Comparison of ENCODE assay signal across 8 cellular contexts in the genomic region with DNA sequence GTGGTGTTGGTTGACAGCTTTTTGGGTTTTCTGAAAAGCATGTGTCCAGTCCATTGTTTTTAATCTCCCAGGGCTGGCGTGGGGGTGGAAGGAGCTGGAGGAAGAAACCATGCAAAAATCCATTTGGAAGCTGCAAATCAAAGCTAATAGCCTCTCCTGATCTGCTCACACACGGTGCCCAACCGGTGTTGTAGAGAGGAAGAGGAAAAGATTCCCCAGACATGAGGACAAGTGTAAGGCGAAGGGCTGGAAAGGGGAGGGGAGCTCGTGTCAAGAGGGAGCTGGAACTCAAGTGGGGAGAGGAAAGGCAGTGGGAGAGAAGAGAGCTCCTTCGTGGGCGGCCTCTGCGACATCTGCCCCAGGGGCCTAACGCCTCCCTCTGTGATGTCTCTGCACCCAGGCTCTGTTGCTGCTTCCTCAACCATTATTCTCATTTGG.
DNase-seq lines count a peak whose midpoint lies in the region; ATAC-seq and TF ChIP-seq lines count a peak whose summit lies in the region.

No MANE protein-coding gene starts in this region.

- no TSS peak for BruUV-seq in HCT116 (replicated peaks; lab: Mats Ljungman, UMichigan)

- no peak for TF ChIP-seq RAD21 in HCT116 (IDR thresholded peaks at IDR 0.05; ENCODE audit: low read depth)

- no peaks in the 10 kb centered on the region for H3K36me3 ChIP-seq in HCT116 (ENCODE audit: control insufficient read depth in 1 of 2, insufficient read depth in 2 of 2, low read length in 2 of 2)

- H3K9me2 ChIP-seq in HCT116 (ENCODE audit: insufficient read depth) = no peaks in the 10 kb centered on the region

- H3K36me3 Mint-ChIP-seq in T-helper 17 cell (ENCODE audit: low read depth) (no peaks in the 10 kb centered on the region), glutamatergic neuron (ENCODE audit: unreplicated experiment) (no peaks in the 10 kb centered on the region)

- H3K27ac Mint-ChIP-seq in T-helper 17 cell (peak overlapping the region; percentile 99), glutamatergic neuron (ENCODE audit: unreplicated experiment) (peak overlapping the region; percentile 99)

- no peaks in the 10 kb centered on the region for H3K79me2 ChIP-seq in HCT116 (ENCODE audit: insufficient read depth, low read length)

- peaks cover 20% of the 10 kb centered on the region for H3K9me3 Mint-ChIP-seq in glutamatergic neuron (ENCODE audit: unreplicated experiment)

- peak overlapping the region; percentile 85 for H3K4me2 ChIP-seq in HCT116 (ENCODE audit: low read length)

- H3K27ac ChIP-seq in HCT116 (ENCODE audit: low read depth, low read length) (peak overlapping the region; percentile 66; the same call in 1 of the 2 replicates), skin epidermis (peak overlapping the region; percentile 50 to 99 (median 97))

- H3K4me3 ChIP-seq in HCT116 (replicated peaks in 1 of 2; ENCODE audit: low read depth in 1 of 2, low read length in 2 of 2) (no peak overlapping the region), skin epidermis (no peak overlapping the region)

- peak overlapping the region; percentile 36 for H3K4me3 Mint-ChIP-seq in T-helper 17 cell
- H3K4me3 Mint-ChIP-seq in glutamatergic neuron (ENCODE audit: unreplicated experiment) = peak overlapping the region; percentile 75

- CTCF ChIA-PET in HCT116 (lab: Charles Lee) = no interaction called here

- no peak for TF ChIP-seq POLR2A in HCT116 (IDR thresholded peaks at IDR 0.05; ENCODE audit: borderline replicate concordance, extremely low read depth, insufficient read depth, insufficient read length)

- no peaks in the 10 kb centered on the region for H3K27me3 Mint-ChIP-seq in T-helper 17 cell
- H3K27me3 Mint-ChIP-seq in glutamatergic neuron (ENCODE audit: unreplicated experiment) = peaks cover 15% of the 10 kb centered on the region

- H4K20me1 ChIP-seq in HCT116 (ENCODE audit: insufficient read depth) = no peaks in the 10 kb centered on the region

- H3K4me1 ChIP-seq in HCT116 (ENCODE audit: control insufficient read depth in 1 of 2, insufficient read depth in 2 of 2, low read length in 2 of 2) = peaks cover 40 to 59% of the 10 kb centered on the region in 2 experiments

- no peaks in the 10 kb centered on the region for H3K9me3 ChIP-seq in HCT116 (ENCODE audit: control insufficient read depth in 1 of 2, insufficient read depth in 1 of 2, low read depth in 1 of 2, low read length in 2 of 2)
- no peaks in the 10 kb centered on the region for H3K9me3 ChIP-seq in T-helper 17 cell (ENCODE audit: control insufficient read depth, low read length, poor library complexity, severe bottlenecking)

- RAD21 ChIA-PET in HCT116 (lab: Charles Lee; ENCODE audit: low non-redundant PET in 1 of 2, low total read pairs in 2 of 2, uncharacterized antibody in 2 of 2, unreplicated experiment in 2 of 2) = interaction anchor here in 1 of 2 experiments (0.5 kb wide), 1 partner anchor 124 kb away, joined by 3 read pairs; no protein-coding TSS in a partner anchor

- intact Hi-C loops in HCT116 (cut with micrococcal nuclease) = loop anchor here (5.0 to 10.0 kb wide), 2 partner anchors 227 to 355 kb away; no protein-coding TSS in a partner anchor

- POLR2A ChIA-PET in HCT116 (lab: Charles Lee) = no interaction called here

- peaks cover 44% of the 10 kb centered on the region for H3K4me1 Mint-ChIP-seq in T-helper 17 cell
- H3K4me1 Mint-ChIP-seq in glutamatergic neuron (ENCODE audit: low read depth, unreplicated experiment) = peaks cover 86% of the 10 kb centered on the region

- DNase-seq in HCT116 (ENCODE audit: low read depth, low spot score) (no peak), T-helper 17 cell (no peak), glutamatergic neuron (no peak), ACHN (no peak), H4 (ENCODE audit: low spot score) (no peak), NOMO-1 (lab: John Stamatoyannopoulos, UW; ENCODE audit: unreplicated experiment in 2 of 2) (no peak)
- DNase-seq in activated CD4-positive, CD25-positive, alpha-beta regulatory T cell (lab: John Stamatoyannopoulos, UW) = no peak

- in situ Hi-C loops in ACHN (cut with HindIII; ENCODE audit: low pct_ligation_motif_present, low pct_unique_long_range_greater_than_20kb, low sequenced_read_pairs) = no loop called here

- no peak for TF ChIP-seq CTCF in HCT116 (IDR thresholded peaks at IDR 0.05 in 2 of 3, conservative IDR thresholded peaks at IDR 0.05 in 1 of 3; ENCODE audit: borderline replicate concordance in 1 of 3, insufficient read depth in 1 of 3, low read depth in 2 of 3, low read length in 2 of 3)
- no peak for TF ChIP-seq CTCF in glutamatergic neuron (IDR thresholded peaks at IDR 0.05; ENCODE audit: partially characterized antibody, unreplicated experiment)

- H3K9ac ChIP-seq in HCT116 (ENCODE audit: low read length) = peak overlapping the region; percentile 60

- ATAC-seq in HCT116 (no peak), T-helper 17 cell (no peak)

- no peaks in the 10 kb centered on the region; the same call in 1 of the 2 replicates for H3K27me3 ChIP-seq in HCT116 (ENCODE audit: insufficient read depth, low read length)

- no peak overlapping the region for H2AFZ ChIP-seq in HCT116 (ENCODE audit: low read depth, low read length, poor library complexity, severe bottlenecking)

TF ChIP-seq in HCT116, 20 proteins besides CTCF, POLR2A, EP300 and RAD21:
- TF ChIP-seq YY1 (IDR thresholded peaks at IDR 0.05; ENCODE audit: extremely low read depth, insufficient replicate concordance, low read depth, low read length) (no peak), FOSL1 (IDR thresholded peaks at IDR 0.05; ENCODE audit: low read depth) (no peak), ZNF274 (IDR thresholded peaks at IDR 0.05; ENCODE audit: low read depth, low read length) (no peak), JUND (IDR thresholded peaks at IDR 0.05) (no peak), ELF1 (IDR thresholded peaks at IDR 0.05; ENCODE audit: borderline replicate concordance, low read depth) (no peak), CEBPB (IDR thresholded peaks at IDR 0.05; ENCODE audit: low read depth) (no peak), EZH2phosphoT487 (IDR thresholded peaks at IDR 0.05; ENCODE audit: borderline replicate concordance) (no peak), SIN3A (IDR thresholded peaks at IDR 0.05; ENCODE audit: low read depth) (no peak)
- TF ChIP-seq, protein P1, sequence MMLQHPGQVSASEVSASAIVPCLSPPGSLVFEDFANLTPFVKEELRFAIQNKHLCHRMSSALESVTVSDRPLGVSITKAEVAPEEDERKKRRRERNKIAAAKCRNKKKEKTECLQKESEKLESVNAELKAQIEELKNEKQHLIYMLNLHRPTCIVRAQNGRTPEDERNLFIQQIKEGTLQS (IDR thresholded peaks at IDR 0.05) = no peak
- TF ChIP-seq, protein P2, sequence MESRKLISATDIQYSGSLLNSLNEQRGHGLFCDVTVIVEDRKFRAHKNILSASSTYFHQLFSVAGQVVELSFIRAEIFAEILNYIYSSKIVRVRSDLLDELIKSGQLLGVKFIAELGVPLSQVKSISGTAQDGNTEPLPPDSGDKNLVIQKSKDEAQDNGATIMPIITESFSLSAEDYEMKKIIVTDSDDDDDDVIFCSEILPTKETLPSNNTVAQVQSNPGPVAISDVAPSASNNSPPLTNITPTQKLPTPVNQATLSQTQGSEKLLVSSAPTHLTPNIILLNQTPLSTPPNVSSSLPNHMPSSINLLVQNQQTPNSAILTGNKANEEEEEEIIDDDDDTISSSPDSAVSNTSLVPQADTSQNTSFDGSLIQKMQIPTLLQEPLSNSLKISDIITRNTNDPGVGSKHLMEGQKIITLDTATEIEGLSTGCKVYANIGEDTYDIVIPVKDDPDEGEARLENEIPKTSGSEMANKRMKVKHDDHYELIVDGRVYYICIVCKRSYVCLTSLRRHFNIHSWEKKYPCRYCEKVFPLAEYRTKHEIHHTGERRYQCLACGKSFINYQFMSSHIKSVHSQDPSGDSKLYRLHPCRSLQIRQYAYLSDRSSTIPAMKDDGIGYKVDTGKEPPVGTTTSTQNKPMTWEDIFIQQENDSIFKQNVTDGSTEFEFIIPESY (IDR thresholded peaks at IDR 0.05; ENCODE audit: extremely low read depth, insufficient replicate concordance, low read length) = no peak
- TF ChIP-seq, protein P3, sequence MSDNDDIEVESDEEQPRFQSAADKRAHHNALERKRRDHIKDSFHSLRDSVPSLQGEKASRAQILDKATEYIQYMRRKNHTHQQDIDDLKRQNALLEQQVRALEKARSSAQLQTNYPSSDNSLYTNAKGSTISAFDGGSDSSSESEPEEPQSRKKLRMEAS (IDR thresholded peaks at IDR 0.05) = no peak
